Comparison of ENCODE assay signal across 11 cellular contexts in genomic region chr9:98231770-98232478, GRCh38. TPM values are rescaled to one million over a fixed set of nuclear protein-coding genes. Genes with fewer than 3 reads are reported as not detected.
DNase-seq lines count a peak whose midpoint lies in the region; ATAC-seq and TF ChIP-seq lines count a peak whose summit lies in the region.
"Had no signal": no experiment of that assay in that cellular context is flagged by ENCODE, and none has a peak within 500 bp of the region (broad histone marks: within the 10 kb centered on the region; RNA-seq: fewer than 3 reads in every experiment).

No MANE protein-coding gene starts in this region.

- H3K36me3 ChIP-seq in HEK293 (ENCODE audit: control insufficient read depth in 2 of 2, insufficient read depth in 1 of 2, low read length in 2 of 2) (peaks cover 0 to 7% of the 10 kb centered on the region in 2 experiments; a peak in 1 of 3 replicates), hepatocyte (replicated peaks; ENCODE audit: insufficient read depth, low read depth) (no peaks in the 10 kb centered on the region), upper lobe of right lung (peaks cover 80% of the 10 kb centered on the region)
- H3K36me3 ChIP-seq: HAP-1 had no signal

- H3K27ac ChIP-seq in HEK293 (ENCODE audit: extremely low read depth, low read depth, low read length), result no peak overlapping the region
- peak overlapping the region; percentile 50 for H3K27ac ChIP-seq in hepatocyte
- H3K27ac ChIP-seq in upper lobe of right lung, result no peak overlapping the region

- H3K9me2 ChIP-seq in hepatocyte (replicated peaks; ENCODE audit: insufficient read depth), result no peaks in the 10 kb centered on the region

- CTCF ChIA-PET in HEK293 (lab: Yijun Ruan, JAX), result interaction anchor here (2.1 kb wide), 1 partner anchor 10 kb away, joined by 11 read pairs; no protein-coding TSS in a partner anchor

- TF ChIP-seq CTCF in HEK293 (tag by site-specific recombination; IDR thresholded peaks at IDR 0.05) (no peak), hepatocyte (IDR thresholded peaks at IDR 0.05; ENCODE audit: poor library complexity) (no peak), upper lobe of right lung (IDR thresholded peaks at IDR 0.05) (no peak)

- H3K4me3 ChIP-seq in HEK293 (ENCODE audit: low read depth, low read length), result no peak overlapping the region
- no peak overlapping the region for H3K4me3 ChIP-seq in hepatocyte
- no peak overlapping the region for H3K4me3 ChIP-seq in upper lobe of right lung
- H3K4me3 ChIP-seq: HAP-1 had no signal

- H3K9me3 ChIP-seq in HEK293 (ENCODE audit: control insufficient read depth, insufficient read depth, low read depth, low read length), result no peaks in the 10 kb centered on the region
- no peaks in the 10 kb centered on the region for H3K9me3 ChIP-seq in hepatocyte (ENCODE audit: low read depth)
- no peaks in the 10 kb centered on the region for H3K9me3 ChIP-seq in upper lobe of right lung
- H3K9me3 ChIP-seq: HAP-1 had no signal

- no peaks in the 10 kb centered on the region for H3K27me3 ChIP-seq in hepatocyte
- no peaks in the 10 kb centered on the region for H3K27me3 ChIP-seq in upper lobe of right lung

- H3K4me1 ChIP-seq in HEK293 (ENCODE audit: control insufficient read depth, insufficient read depth, low read length) (no peaks in the 10 kb centered on the region), hepatocyte (ENCODE audit: insufficient read depth) (peaks cover 60% of the 10 kb centered on the region), upper lobe of right lung (peaks cover 2% of the 10 kb centered on the region)
- H3K4me1 ChIP-seq: HAP-1 had no signal

- ATAC-seq in upper lobe of right lung (peak; percentile 46), GM21825 (IDR thresholded peaks at IDR 0.05; ENCODE audit: unreplicated experiment) (no peak), HG03378 (IDR thresholded peaks at IDR 0.05; ENCODE audit: unreplicated experiment) (no peak)
- ATAC-seq: T-helper 17 cell had no signal

- no peak overlapping the region for H2AFZ ChIP-seq in hepatocyte

- no peaks in the 10 kb centered on the region for H3K79me2 ChIP-seq in hepatocyte

- POLR2A ChIA-PET in HEK293 (lab: Yijun Ruan, JAX), result interaction anchor here (0.6 kb wide), 2 partner anchors 17 to 23 kb away, joined by 3 read pairs; partner anchors contain the start of gene TBC1D2

- H4K20me1 ChIP-seq in hepatocyte (ENCODE audit: insufficient read depth, poor library complexity, severe bottlenecking), result no peaks in the 10 kb centered on the region

- H3K4me2 ChIP-seq in hepatocyte, result no peak overlapping the region

- WGBS in hepatocyte (ENCODE audit: low lambda C conversion rate, missing lambda C conversion rate), result 77% methylated on average over 6 of the region's 6 CpGs

- peak; percentile 97 for DNase-seq in amniotic epithelial cell (ENCODE audit: low read depth)
- peak; percentile 63 for DNase-seq in hepatocyte (ENCODE audit: low spot score)
- no peak for DNase-seq in upper lobe of right lung
- no peak for DNase-seq in LoVo (ENCODE audit: low spot score)
- DNase-seq: caudate nucleus, NCI-H1417 treated with DMSO at 0.1 percent for 48 hours, T-helper 17 cell had no signal

- intact Hi-C loops in upper lobe of right lung (cut with DNase I), result no loop called here

TF ChIP-seq in HEK293, 187 proteins besides CTCF, POLR2A, EP300 and RAD21:
- peak; percentile 32; the same call in 1 of the 2 replicates for TF ChIP-seq ZIC2 (tag by site-specific recombination; IDR thresholded peaks at IDR 0.05)
- 0 out of 2 replicates have a peak, but pooled peaks have one; percentile 42 for TF ChIP-seq ZNF600 (tag by site-specific recombination; IDR thresholded peaks at IDR 0.05)
- no peak for TF ChIP-seq ZNF449 (tag by site-specific recombination; IDR thresholded peaks at IDR 0.05)

RNA-seq across cellular contexts. Expression of gene TBC1D2, which starts 23.5 kb away (rescaled TPM):
- total RNA-seq in hepatocyte (20.0 and 26.7 TPM in 2 replicates), upper lobe of right lung (71.8 TPM)
- 31.6 and 33.5 TPM in 2 replicates for polyA plus RNA-seq in hepatocyte

RNA-seq across cellular contexts. Expression of gene CORO2A, which starts 39.5 kb away (rescaled TPM):
- 24.6 and 27.1 TPM in 2 replicates for total RNA-seq in hepatocyte
- polyA plus RNA-seq in hepatocyte, result 11.7 and 12.8 TPM in 2 replicates
- 20.0 TPM for total RNA-seq in upper lobe of right lung

Comparison
In these comparisons a context has a peak if more than half of its experiments do, and no peak if none do; other contexts are left out.
1. DNase-seq: peak in amniotic epithelial cell (single experiment) and hepatocyte (single experiment); none in upper lobe of right lung (single experiment) and LoVo (single experiment).